In genomic region chrX:53036149-53036548, GRCh38 we compare ENCODE assay signal across 23 cellular contexts. TPM values are rescaled to one million over a fixed set of nuclear protein-coding genes. Genes with fewer than 3 reads are reported as not detected.
"Had no signal": no experiment of that assay in that cellular context is flagged by ENCODE, and none has a peak within 500 bp of the region (broad histone marks: within the 10 kb centered on the region; RNA-seq: fewer than 3 reads in every experiment).

No MANE protein-coding gene starts in this region.

- H3K4me3 ChIP-seq: K562 had no signal

- DNase-seq: IMR-90, Kasumi-1, MM.1S, NCI-H1092 treated with DMSO at 0.1 percent for 48 hours, NCI-H1436, NCI-H187, NCI-H2029, NCI-H2081 treated with DMSO at 0.1 percent for 48 hours, NCI-H2171, NCI-H226, NCI-H446, NCI-H510A, NCI-H524 treated with DMSO at 0.1 percent for 48 hours, NCI-H69, NCI-H774, SHP77 had no signal

- H3K9ac ChIP-seq: KMS-11 had no signal

- H3K27ac ChIP-seq: KMS-11, RWPE1 had no signal

- H3K4me2 ChIP-seq: KMS-11 had no signal

- FAIRE-seq: K562 had no signal

- ATAC-seq: K562, Panc1 had no signal

RNA-seq across cellular contexts. Expression of gene GPR173, which starts 12.4 kb away (rescaled TPM):
- total RNA-seq: HT-29; K562; SK-MEL-5; T-helper 1 cell treated with Interleukin-12 subunit alpha and Interleukin-12 subunit beta and Interleukin-4 antibody, amounts not matched to agents 30 ng/mL and 1 ng/mL, for 36 hours had no signal
